ENCODE assay signal across 24 cellular contexts in genomic region chr21:42636931-42637601, GRCh38.
"Had no signal": no experiment of that assay in that cellular context is flagged by ENCODE, and none has a peak within 500 bp of the region (broad histone marks: within the 10 kb centered on the region; RNA-seq: fewer than 3 reads in every experiment).

No MANE protein-coding gene starts in this region.

- H3K27me3 ChIP-seq: colonic mucosa, hepatocyte, thyroid gland had no signal

- H3K9me3 ChIP-seq: colonic mucosa, lower lobe of right lung, psoas muscle, thyroid gland had no signal

- H3K79me2 ChIP-seq: hepatocyte had no signal

- H3K4me1 ChIP-seq: foreskin keratinocyte, psoas muscle had no signal

- H3K27ac ChIP-seq: brain microvascular endothelial cell, colonic mucosa, foreskin keratinocyte, hepatocyte, lower lobe of right lung, psoas muscle, skin epidermis, thyroid gland had no signal

- H2AFZ ChIP-seq: hepatocyte had no signal

- H3K36me3 ChIP-seq: brain microvascular endothelial cell, colonic mucosa, lower lobe of right lung, thyroid gland had no signal

- H3K4me3 ChIP-seq: colonic mucosa, hepatocyte, lower lobe of right lung, psoas muscle, skin epidermis, thyroid gland had no signal

- DNase-seq: activated CD4-positive, alpha-beta T cell treated with anti-CD3 and anti-CD28 coated beads, Interleukin-2, amount 10 ng/mL, durations not matched to agents 7 days and 5 days; activated CD8-positive, alpha-beta memory T cell treated with anti-CD3 and anti-CD28 coated beads, Interleukin-2, amount 50 U/mL, for 4 hours; activated effector memory CD4-positive, alpha-beta T cell treated with Interleukin-2 at 50 U/mL for 16 hours; activated naive CD4-positive, alpha-beta T cell treated with anti-CD3 and anti-CD28 coated beads, Interleukin-2, amount 10 ng/mL, durations not matched to agents 7 days and 5 days; activated naive CD8-positive, alpha-beta T cell treated with anti-CD3 and anti-CD28 coated beads, Interleukin-2, amount 50 U/mL, for 24 hours; activated T-cell treated with anti-CD3 and anti-CD28 coated beads, Interleukin-2, amount 50 U/mL, for 48 hours; anterior cingulate cortex; central memory CD4-positive, alpha-beta T cell; colonic mucosa; endodermal cell; right cardiac atrium; stimulated activated CD4-positive, alpha-beta T cell treated with anti-CD3 and anti-CD28 coated beads, Interleukin-4, amount 100 ng/mL, for 1 hour; T-cell; T-helper 9 cell; thyroid gland had no signal

- ATAC-seq: activated CD4-positive, CD25-positive, alpha-beta regulatory T cell treated with anti-CD3 and anti-CD28 coated beads, Interleukin-2, amount 50 U/mL, for 24 hours; activated naive CD8-positive, alpha-beta T cell treated with anti-CD3 and anti-CD28 coated beads, Interleukin-2, amount 50 U/mL, for 24 hours; foreskin keratinocyte; natural killer cell treated with Interleukin-12 subunit alpha and Interleukin-12 subunit beta and Interleukin-15 and Interleukin-18, amount 100 ng/mL, for 72 hours; right cardiac atrium; stimulated activated memory B cell treated with anti-CD40 and anti-IgM and Interleukin-4, amounts not matched to agents 10 μg/mL and 1 μg/mL and 100 μg/mL, for 72 hours; T-cell had no signal

- H3K4me2 ChIP-seq: hepatocyte had no signal
